In the genomic region with DNA sequence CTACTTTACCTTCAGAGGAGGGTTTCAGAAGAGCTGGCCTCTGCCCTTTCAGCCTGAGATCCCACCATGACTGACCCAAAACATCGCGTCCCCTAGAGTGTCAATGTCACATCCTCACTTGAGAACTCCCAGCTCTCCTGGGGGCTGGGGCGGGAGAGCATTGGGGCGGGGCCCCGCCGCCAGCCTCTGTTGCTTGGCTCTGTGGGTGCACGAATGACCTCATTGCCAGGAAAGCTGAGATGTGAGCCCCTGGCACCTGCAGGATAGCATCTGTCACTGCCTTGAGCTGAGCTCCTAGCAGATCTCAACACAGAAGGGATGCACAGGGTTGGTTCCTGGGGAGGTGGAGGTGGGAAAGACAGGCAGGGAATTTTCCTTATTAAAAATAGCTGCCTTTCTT, we compare ENCODE assay signal across 1 cellular context.
TF ChIP-seq lines count a peak whose summit lies in the region.

No MANE protein-coding gene starts in this region.

TF ChIP-seq in H1, 55 proteins besides CTCF, POLR2A, EP300 and RAD21:
- TF ChIP-seq, protein P1, sequence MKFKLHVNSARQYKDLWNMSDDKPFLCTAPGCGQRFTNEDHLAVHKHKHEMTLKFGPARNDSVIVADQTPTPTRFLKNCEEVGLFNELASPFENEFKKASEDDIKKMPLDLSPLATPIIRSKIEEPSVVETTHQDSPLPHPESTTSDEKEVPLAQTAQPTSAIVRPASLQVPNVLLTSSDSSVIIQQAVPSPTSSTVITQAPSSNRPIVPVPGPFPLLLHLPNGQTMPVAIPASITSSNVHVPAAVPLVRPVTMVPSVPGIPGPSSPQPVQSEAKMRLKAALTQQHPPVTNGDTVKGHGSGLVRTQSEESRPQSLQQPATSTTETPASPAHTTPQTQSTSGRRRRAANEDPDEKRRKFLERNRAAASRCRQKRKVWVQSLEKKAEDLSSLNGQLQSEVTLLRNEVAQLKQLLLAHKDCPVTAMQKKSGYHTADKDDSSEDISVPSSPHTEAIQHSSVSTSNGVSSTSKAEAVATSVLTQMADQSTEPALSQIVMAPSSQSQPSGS (IDR thresholded peaks at IDR 0.05; ENCODE audit: low read length) = no peak
- TF ChIP-seq BCL11A (IDR thresholded peaks at IDR 0.05; ENCODE audit: low read depth in 2 of 2, low read length in 2 of 2) (no peak), SUZ12 (IDR thresholded peaks at IDR 0.05; ENCODE audit: low read length) (no peak), SIRT6 (IDR thresholded peaks at IDR 0.05; ENCODE audit: low read length) (no peak), RBBP5 (IDR thresholded peaks at IDR 0.05; ENCODE audit: borderline replicate concordance, low read depth, low read length) (no peak), CEBPB (IDR thresholded peaks at IDR 0.05; ENCODE audit: low read depth, low read length) (no peak), ZNF274 (IDR thresholded peaks at IDR 0.05; ENCODE audit: borderline replicate concordance, extremely low read depth, low read length) (no peak), GTF2F1 (IDR thresholded peaks at IDR 0.05; ENCODE audit: borderline replicate concordance, low read depth, low read length) (no peak), YY1 (IDR thresholded peaks at IDR 0.05; ENCODE audit: low read depth, low read length) (no peak), NANOG (IDR thresholded peaks at IDR 0.05; ENCODE audit: insufficient read depth, low read depth, low read length, poor library complexity, severe bottlenecking) (no peak), CTBP2 (IDR thresholded peaks at IDR 0.05; ENCODE audit: borderline replicate concordance, insufficient read depth, insufficient read length, low read length) (no peak), TEAD4 (IDR thresholded peaks at IDR 0.05; ENCODE audit: low read depth, low read length) (no peak), SP2 (IDR thresholded peaks at IDR 0.05; ENCODE audit: low read length) (no peak), EGR1 (IDR thresholded peaks at IDR 0.05; ENCODE audit: borderline replicate concordance, low read depth, low read length) (no peak), JUND (IDR thresholded peaks at IDR 0.05; ENCODE audit: low read length) (no peak), CBX5 (IDR thresholded peaks at IDR 0.05; ENCODE audit: low read depth, low read length) (no peak)
- TF ChIP-seq, protein P2, sequence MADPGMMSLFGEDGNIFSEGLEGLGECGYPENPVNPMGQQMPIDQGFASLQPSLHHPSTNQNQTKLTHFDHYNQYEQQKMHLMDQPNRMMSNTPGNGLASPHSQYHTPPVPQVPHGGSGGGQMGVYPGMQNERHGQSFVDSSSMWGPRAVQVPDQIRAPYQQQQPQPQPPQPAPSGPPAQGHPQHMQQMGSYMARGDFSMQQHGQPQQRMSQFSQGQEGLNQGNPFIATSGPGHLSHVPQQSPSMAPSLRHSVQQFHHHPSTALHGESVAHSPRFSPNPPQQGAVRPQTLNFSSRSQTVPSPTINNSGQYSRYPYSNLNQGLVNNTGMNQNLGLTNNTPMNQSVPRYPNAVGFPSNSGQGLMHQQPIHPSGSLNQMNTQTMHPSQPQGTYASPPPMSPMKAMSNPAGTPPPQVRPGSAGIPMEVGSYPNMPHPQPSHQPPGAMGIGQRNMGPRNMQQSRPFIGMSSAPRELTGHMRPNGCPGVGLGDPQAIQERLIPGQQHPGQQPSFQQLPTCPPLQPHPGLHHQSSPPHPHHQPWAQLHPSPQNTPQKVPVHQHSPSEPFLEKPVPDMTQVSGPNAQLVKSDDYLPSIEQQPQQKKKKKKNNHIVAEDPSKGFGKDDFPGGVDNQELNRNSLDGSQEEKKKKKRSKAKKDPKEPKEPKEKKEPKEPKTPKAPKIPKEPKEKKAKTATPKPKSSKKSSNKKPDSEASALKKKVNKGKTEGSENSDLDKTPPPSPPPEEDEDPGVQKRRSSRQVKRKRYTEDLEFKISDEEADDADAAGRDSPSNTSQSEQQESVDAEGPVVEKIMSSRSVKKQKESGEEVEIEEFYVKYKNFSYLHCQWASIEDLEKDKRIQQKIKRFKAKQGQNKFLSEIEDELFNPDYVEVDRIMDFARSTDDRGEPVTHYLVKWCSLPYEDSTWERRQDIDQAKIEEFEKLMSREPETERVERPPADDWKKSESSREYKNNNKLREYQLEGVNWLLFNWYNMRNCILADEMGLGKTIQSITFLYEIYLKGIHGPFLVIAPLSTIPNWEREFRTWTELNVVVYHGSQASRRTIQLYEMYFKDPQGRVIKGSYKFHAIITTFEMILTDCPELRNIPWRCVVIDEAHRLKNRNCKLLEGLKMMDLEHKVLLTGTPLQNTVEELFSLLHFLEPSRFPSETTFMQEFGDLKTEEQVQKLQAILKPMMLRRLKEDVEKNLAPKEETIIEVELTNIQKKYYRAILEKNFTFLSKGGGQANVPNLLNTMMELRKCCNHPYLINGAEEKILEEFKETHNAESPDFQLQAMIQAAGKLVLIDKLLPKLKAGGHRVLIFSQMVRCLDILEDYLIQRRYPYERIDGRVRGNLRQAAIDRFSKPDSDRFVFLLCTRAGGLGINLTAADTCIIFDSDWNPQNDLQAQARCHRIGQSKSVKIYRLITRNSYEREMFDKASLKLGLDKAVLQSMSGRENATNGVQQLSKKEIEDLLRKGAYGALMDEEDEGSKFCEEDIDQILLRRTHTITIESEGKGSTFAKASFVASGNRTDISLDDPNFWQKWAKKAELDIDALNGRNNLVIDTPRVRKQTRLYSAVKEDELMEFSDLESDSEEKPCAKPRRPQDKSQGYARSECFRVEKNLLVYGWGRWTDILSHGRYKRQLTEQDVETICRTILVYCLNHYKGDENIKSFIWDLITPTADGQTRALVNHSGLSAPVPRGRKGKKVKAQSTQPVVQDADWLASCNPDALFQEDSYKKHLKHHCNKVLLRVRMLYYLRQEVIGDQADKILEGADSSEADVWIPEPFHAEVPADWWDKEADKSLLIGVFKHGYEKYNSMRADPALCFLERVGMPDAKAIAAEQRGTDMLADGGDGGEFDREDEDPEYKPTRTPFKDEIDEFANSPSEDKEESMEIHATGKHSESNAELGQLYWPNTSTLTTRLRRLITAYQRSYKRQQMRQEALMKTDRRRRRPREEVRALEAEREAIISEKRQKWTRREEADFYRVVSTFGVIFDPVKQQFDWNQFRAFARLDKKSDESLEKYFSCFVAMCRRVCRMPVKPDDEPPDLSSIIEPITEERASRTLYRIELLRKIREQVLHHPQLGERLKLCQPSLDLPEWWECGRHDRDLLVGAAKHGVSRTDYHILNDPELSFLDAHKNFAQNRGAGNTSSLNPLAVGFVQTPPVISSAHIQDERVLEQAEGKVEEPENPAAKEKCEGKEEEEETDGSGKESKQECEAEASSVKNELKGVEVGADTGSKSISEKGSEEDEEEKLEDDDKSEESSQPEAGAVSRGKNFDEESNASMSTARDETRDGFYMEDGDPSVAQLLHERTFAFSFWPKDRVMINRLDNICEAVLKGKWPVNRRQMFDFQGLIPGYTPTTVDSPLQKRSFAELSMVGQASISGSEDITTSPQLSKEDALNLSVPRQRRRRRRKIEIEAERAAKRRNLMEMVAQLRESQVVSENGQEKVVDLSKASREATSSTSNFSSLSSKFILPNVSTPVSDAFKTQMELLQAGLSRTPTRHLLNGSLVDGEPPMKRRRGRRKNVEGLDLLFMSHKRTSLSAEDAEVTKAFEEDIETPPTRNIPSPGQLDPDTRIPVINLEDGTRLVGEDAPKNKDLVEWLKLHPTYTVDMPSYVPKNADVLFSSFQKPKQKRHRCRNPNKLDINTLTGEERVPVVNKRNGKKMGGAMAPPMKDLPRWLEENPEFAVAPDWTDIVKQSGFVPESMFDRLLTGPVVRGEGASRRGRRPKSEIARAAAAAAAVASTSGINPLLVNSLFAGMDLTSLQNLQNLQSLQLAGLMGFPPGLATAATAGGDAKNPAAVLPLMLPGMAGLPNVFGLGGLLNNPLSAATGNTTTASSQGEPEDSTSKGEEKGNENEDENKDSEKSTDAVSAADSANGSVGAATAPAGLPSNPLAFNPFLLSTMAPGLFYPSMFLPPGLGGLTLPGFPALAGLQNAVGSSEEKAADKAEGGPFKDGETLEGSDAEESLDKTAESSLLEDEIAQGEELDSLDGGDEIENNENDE (IDR thresholded peaks at IDR 0.05; ENCODE audit: insufficient replicate concordance, low read length) = no peak
- TF ChIP-seq, protein P3, sequence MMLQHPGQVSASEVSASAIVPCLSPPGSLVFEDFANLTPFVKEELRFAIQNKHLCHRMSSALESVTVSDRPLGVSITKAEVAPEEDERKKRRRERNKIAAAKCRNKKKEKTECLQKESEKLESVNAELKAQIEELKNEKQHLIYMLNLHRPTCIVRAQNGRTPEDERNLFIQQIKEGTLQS (IDR thresholded peaks at IDR 0.05; ENCODE audit: insufficient read depth, low read depth, low read length) = no peak
